In genomic region chr20:35708502-35708901, GRCh38 we compare ENCODE assay signal across 21 cellular contexts.
"Had no signal": no experiment of that assay in that cellular context is flagged by ENCODE, and none has a peak within 500 bp of the region (broad histone marks: within the 10 kb centered on the region; RNA-seq: fewer than 3 reads in every experiment).

No MANE protein-coding gene starts in this region.

- H3K4me3 Mint-ChIP-seq: activated B cell treated with CpG ODN at 0.5 μM for 24 hours; activated CD4-positive, alpha-beta T cell treated with anti-CD3 and anti-CD28 coated beads, Interleukin-2, amount 10 ng/mL, durations not matched to agents 24 days and 14 days; central memory CD8-positive, alpha-beta T cell; T-helper 2 cell treated with Interferon-gamma antibody and Interleukin-4, amounts not matched to agents 5 μg/mL and 100 μg/mL, for 36 hours had no signal

- DNase-seq: activated B cell treated with CpG ODN at 0.5 μM for 24 hours; activated CD4-positive, alpha-beta T cell treated with anti-CD3 and anti-CD28 coated beads, Interleukin-2, amount 10 ng/mL, durations not matched to agents 24 days and 14 days; activated naive CD4-positive, alpha-beta T cell treated with anti-CD3 and anti-CD28 coated beads, Interleukin-2, amount 50 U/mL, for 16 hours; activated T-cell treated with anti-CD3 and anti-CD28 coated beads for 4 hours; brain microvascular endothelial cell; left lung; mammary epithelial cell; naive B cell; posterior cingulate gyrus; small intestine; stimulated activated CD4-positive, alpha-beta T cell treated with anti-CD3 and anti-CD28 coated beads, Interleukin-4, amount 100 ng/mL, for 4 hours; stimulated activated CD8-positive, alpha-beta memory T cell treated with anti-CD3 and anti-CD28 coated beads, Interleukin-4, amount 100 ng/mL, for 48 hours; stimulated activated naive CD4-positive, alpha-beta T cell treated with Interleukin-2 at 50 U/mL for 16 hours; transverse colon had no signal

- H3K27me3 Mint-ChIP-seq: activated B cell treated with CpG ODN at 0.5 μM for 24 hours; activated CD4-positive, alpha-beta T cell treated with anti-CD3 and anti-CD28 coated beads, Interleukin-2, amount 10 ng/mL, durations not matched to agents 24 days and 14 days; central memory CD8-positive, alpha-beta T cell; naive B cell had no signal

- H3K9me3 Mint-ChIP-seq: activated B cell treated with CpG ODN at 0.5 μM for 24 hours; activated CD4-positive, alpha-beta T cell treated with anti-CD3 and anti-CD28 coated beads, Interleukin-2, amount 10 ng/mL, durations not matched to agents 24 days and 14 days; central memory CD8-positive, alpha-beta T cell; naive B cell; T-helper 2 cell treated with Interferon-gamma antibody and Interleukin-4, amounts not matched to agents 5 μg/mL and 100 μg/mL, for 36 hours had no signal

- H3K4me3 ChIP-seq: coronary artery, esophagus muscularis mucosa, left lung, right atrium auricular region, transverse colon, vagina had no signal

- H3K9me3 ChIP-seq: esophagus muscularis mucosa, left lung, neutrophil, right atrium auricular region, transverse colon, vagina had no signal

- H3K27ac Mint-ChIP-seq: activated B cell treated with CpG ODN at 0.5 μM for 24 hours; T-helper 2 cell treated with Interferon-gamma antibody and Interleukin-4, amounts not matched to agents 5 μg/mL and 100 μg/mL, for 36 hours had no signal

- ATAC-seq: left lung had no signal

- H3K27ac ChIP-seq: brain microvascular endothelial cell, coronary artery, neutrophil, right atrium auricular region, transverse colon, vagina had no signal

- H3K27me3 ChIP-seq: brain microvascular endothelial cell, esophagus muscularis mucosa, left lung, neutrophil, right atrium auricular region, transverse colon, vagina had no signal
